ENCODE assay signal across 8 cellular contexts in the genomic region with DNA sequence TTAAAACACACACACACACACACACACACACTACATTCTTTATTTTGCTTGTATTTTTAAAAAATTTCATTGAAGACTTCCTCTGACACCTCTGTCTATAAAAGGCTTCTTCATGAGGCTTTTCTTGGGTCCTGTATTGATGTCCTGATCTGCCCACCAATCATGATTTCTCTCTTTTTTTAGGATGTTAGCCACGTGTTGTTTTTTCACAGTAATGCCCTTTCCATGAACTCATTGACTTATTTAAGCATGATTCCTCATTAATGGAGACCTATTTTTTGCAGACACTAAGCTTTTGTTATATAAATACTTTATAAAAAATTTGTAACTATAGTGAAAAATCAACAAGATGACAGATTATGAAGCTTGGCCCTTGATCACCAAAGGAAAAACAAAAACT.
"Had no signal": no experiment of that assay in that cellular context is flagged by ENCODE, and none has a peak within 500 bp of the region (broad histone marks: within the 10 kb centered on the region; RNA-seq: fewer than 3 reads in every experiment).

No MANE protein-coding gene starts in this region.

- H3K4me1 ChIP-seq: HAP-1 had no signal

- H3K4me1 Mint-ChIP-seq: GM23338, H9 had no signal

- H3K9ac ChIP-seq: GM23248 had no signal

- H3K36me3 ChIP-seq: HAP-1 had no signal

- H3K4me2 ChIP-seq: GM23338 had no signal

- H3K9me3 ChIP-seq: HAP-1 had no signal

- H3K4me3 ChIP-seq: GM23248, GM23338, HAP-1 had no signal

- H2AFZ ChIP-seq: GM23248, GM23338 had no signal

- H3K4me3 Mint-ChIP-seq: GM23338, H9, HFFc6 had no signal

- DNase-seq: GM23248, GOT3, H7, H9, HCEC 1CT, HFFc6 had no signal

- H3K27ac Mint-ChIP-seq: GM23338, H9, HFFc6 had no signal

- H3K27ac ChIP-seq: GM23248 had no signal
